Comparison of ENCODE assay signal across 13 cellular contexts in the genomic region with DNA sequence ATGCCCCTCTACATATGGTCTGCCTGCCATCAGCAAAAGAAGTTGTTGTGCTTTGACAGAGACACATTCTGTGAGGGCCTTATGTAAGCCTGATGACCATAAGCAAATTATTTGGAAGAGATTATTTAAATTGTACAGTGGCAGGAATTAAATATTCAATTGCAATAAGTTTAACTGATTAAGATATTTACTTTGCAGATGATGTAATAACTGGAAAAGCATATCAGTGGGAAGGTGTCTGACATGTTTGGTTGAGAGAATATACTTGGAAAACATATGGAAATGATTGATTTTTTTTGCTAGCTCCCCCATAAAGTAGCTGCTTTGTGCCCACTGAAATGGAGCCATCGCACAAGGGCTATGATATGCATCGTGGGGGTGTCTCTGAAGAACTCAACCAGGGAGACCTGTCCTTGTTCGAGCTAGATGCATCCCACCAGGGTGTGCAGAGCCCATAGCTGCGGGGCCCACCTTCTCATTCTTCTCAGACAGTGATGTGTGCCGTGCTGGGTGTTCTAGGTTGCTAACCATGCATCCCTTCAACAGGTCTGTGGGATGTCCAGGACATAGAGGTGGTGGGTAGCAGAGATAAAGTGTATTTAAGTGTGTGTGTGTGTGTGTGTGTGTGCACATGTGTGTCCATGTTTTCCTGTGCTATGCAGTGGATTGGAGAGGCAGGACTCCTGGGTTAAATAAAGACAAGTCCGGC.
"Had no signal": no experiment of that assay in that cellular context is flagged by ENCODE, and none has a peak within 500 bp of the region (broad histone marks: within the 10 kb centered on the region; RNA-seq: fewer than 3 reads in every experiment).

No MANE protein-coding gene starts in this region.

- DNase-seq: activated CD4-positive, alpha-beta T cell treated with anti-CD3 and anti-CD28 coated beads, Interleukin-2, amount 50 U/mL, for 4 hours; activated naive CD4-positive, alpha-beta T cell treated with anti-CD3 and anti-CD28 coated beads for 36 hours; activated naive CD8-positive, alpha-beta T cell treated with anti-CD3 and anti-CD28 coated beads, Interleukin-2, amount 50 U/mL, for 24 hours; activated T-cell treated with anti-CD3 and anti-CD28 coated beads, Interleukin-2, amount 50 U/mL, for 1 hour; hippocampal formation; left ventricle myocardium inferior; right cardiac atrium; small intestine; upper lobe of right lung had no signal

- H3K27me3 Mint-ChIP-seq: activated naive CD8-positive, alpha-beta T cell treated with anti-CD3 and anti-CD28 coated beads, Interleukin-2, amount 50 U/mL, for 24 hours; stimulated activated naive CD8-positive, alpha-beta T cell treated with anti-CD3 and anti-CD28 coated beads, Interleukin-15, Interleukin-2, amounts not matched to agents 100 ng/mL and 50 ng/mL, for 24 hours had no signal

- H3K4me3 Mint-ChIP-seq: activated naive CD4-positive, alpha-beta T cell treated with anti-CD3 and anti-CD28 coated beads for 36 hours; activated naive CD8-positive, alpha-beta T cell treated with anti-CD3 and anti-CD28 coated beads, Interleukin-2, amount 50 U/mL, for 24 hours; stimulated activated naive CD8-positive, alpha-beta T cell treated with anti-CD3 and anti-CD28 coated beads, Interleukin-15, Interleukin-2, amounts not matched to agents 100 ng/mL and 50 ng/mL, for 24 hours had no signal

- H3K9me3 ChIP-seq: left ventricle myocardium inferior, upper lobe of right lung had no signal

- H3K27me3 ChIP-seq: upper lobe of right lung had no signal

- H3K4me1 Mint-ChIP-seq: activated naive CD8-positive, alpha-beta T cell treated with anti-CD3 and anti-CD28 coated beads, Interleukin-2, amount 50 U/mL, for 24 hours had no signal

- H3K27ac Mint-ChIP-seq: activated naive CD4-positive, alpha-beta T cell treated with anti-CD3 and anti-CD28 coated beads for 36 hours; activated naive CD8-positive, alpha-beta T cell treated with anti-CD3 and anti-CD28 coated beads, Interleukin-2, amount 50 U/mL, for 24 hours; activated T-helper 2 cell treated with anti-CD3 and anti-CD28 coated beads, Interferon-gamma antibody, Interleukin-2, Interleukin-4, amounts not matched to agents 10 μg/mL and 5 μg/mL and 100 μg/mL, durations not matched to agents 14 hours and 24 hours and 36 hours; stimulated activated naive CD8-positive, alpha-beta T cell treated with anti-CD3 and anti-CD28 coated beads, Interleukin-15, Interleukin-2, amounts not matched to agents 100 ng/mL and 50 ng/mL, for 24 hours had no signal

- H3K36me3 ChIP-seq: left ventricle myocardium inferior, upper lobe of right lung had no signal

- ATAC-seq: activated CD4-positive, CD25-positive, alpha-beta regulatory T cell treated with anti-CD3 and anti-CD28 coated beads, Interleukin-2, amount 50 U/mL, for 24 hours; activated naive CD8-positive, alpha-beta T cell treated with anti-CD3 and anti-CD28 coated beads, Interleukin-2, amount 50 U/mL, for 24 hours; esophagus mucosa had no signal

- H3K9me3 Mint-ChIP-seq: activated naive CD4-positive, alpha-beta T cell treated with anti-CD3 and anti-CD28 coated beads for 36 hours; activated naive CD8-positive, alpha-beta T cell treated with anti-CD3 and anti-CD28 coated beads, Interleukin-2, amount 50 U/mL, for 24 hours; activated T-helper 2 cell treated with anti-CD3 and anti-CD28 coated beads, Interferon-gamma antibody, Interleukin-2, Interleukin-4, amounts not matched to agents 10 μg/mL and 5 μg/mL and 100 μg/mL, durations not matched to agents 14 hours and 24 hours and 36 hours; stimulated activated naive CD8-positive, alpha-beta T cell treated with anti-CD3 and anti-CD28 coated beads, Interleukin-15, Interleukin-2, amounts not matched to agents 100 ng/mL and 50 ng/mL, for 24 hours had no signal

- H3K4me3 ChIP-seq: upper lobe of right lung had no signal
